ENCODE assay signal across 1 cellular context in genomic region chr11:62856333-62856910, GRCh38.
TF ChIP-seq lines count a peak whose summit lies in the region.

No MANE protein-coding gene starts in this region.

TF ChIP-seq in K562, 482 proteins besides CTCF, POLR2A, EP300 and RAD21 (continues in another document):
- TF ChIP-seq, protein P1, sequence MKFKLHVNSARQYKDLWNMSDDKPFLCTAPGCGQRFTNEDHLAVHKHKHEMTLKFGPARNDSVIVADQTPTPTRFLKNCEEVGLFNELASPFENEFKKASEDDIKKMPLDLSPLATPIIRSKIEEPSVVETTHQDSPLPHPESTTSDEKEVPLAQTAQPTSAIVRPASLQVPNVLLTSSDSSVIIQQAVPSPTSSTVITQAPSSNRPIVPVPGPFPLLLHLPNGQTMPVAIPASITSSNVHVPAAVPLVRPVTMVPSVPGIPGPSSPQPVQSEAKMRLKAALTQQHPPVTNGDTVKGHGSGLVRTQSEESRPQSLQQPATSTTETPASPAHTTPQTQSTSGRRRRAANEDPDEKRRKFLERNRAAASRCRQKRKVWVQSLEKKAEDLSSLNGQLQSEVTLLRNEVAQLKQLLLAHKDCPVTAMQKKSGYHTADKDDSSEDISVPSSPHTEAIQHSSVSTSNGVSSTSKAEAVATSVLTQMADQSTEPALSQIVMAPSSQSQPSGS (CRISPR knock-in tag; IDR thresholded peaks at IDR 0.05), result peak; percentile 21; the same call in 1 of the 2 replicates
- no peak for TF ChIP-seq CBFA2T2 (conservative IDR thresholded peaks at IDR 0.05)
- TF ChIP-seq, protein P2, sequence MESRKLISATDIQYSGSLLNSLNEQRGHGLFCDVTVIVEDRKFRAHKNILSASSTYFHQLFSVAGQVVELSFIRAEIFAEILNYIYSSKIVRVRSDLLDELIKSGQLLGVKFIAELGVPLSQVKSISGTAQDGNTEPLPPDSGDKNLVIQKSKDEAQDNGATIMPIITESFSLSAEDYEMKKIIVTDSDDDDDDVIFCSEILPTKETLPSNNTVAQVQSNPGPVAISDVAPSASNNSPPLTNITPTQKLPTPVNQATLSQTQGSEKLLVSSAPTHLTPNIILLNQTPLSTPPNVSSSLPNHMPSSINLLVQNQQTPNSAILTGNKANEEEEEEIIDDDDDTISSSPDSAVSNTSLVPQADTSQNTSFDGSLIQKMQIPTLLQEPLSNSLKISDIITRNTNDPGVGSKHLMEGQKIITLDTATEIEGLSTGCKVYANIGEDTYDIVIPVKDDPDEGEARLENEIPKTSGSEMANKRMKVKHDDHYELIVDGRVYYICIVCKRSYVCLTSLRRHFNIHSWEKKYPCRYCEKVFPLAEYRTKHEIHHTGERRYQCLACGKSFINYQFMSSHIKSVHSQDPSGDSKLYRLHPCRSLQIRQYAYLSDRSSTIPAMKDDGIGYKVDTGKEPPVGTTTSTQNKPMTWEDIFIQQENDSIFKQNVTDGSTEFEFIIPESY (CRISPR knock-in tag; IDR thresholded peaks at IDR 0.05), result 0 out of 2 replicates have a peak, but pooled peaks have one; percentile 28
- TF ChIP-seq BRD4 (IDR thresholded peaks at IDR 0.05), result no peak
- TF ChIP-seq MLLT1 (IDR thresholded peaks at IDR 0.05), result peak in 1 of 2 experiments; percentile 77; a peak in 2 of 4 replicates
- no peak for TF ChIP-seq PCBP2 (IDR thresholded peaks at IDR 0.05; ENCODE audit: low read depth, low read length, poor library complexity, severe bottlenecking)
- no peak for TF ChIP-seq KDM4B (IDR thresholded peaks at IDR 0.05; ENCODE audit: borderline replicate concordance in 2 of 2, low read depth in 1 of 2)
- no peak for TF ChIP-seq ZNF589 (CRISPR knock-in tag; IDR thresholded peaks at IDR 0.05; ENCODE audit: low read depth)
- TF ChIP-seq PCBP1 (IDR thresholded peaks at IDR 0.05; ENCODE audit: low read depth, low read length, poor library complexity, severe bottlenecking), result no peak
- TF ChIP-seq, protein P3, sequence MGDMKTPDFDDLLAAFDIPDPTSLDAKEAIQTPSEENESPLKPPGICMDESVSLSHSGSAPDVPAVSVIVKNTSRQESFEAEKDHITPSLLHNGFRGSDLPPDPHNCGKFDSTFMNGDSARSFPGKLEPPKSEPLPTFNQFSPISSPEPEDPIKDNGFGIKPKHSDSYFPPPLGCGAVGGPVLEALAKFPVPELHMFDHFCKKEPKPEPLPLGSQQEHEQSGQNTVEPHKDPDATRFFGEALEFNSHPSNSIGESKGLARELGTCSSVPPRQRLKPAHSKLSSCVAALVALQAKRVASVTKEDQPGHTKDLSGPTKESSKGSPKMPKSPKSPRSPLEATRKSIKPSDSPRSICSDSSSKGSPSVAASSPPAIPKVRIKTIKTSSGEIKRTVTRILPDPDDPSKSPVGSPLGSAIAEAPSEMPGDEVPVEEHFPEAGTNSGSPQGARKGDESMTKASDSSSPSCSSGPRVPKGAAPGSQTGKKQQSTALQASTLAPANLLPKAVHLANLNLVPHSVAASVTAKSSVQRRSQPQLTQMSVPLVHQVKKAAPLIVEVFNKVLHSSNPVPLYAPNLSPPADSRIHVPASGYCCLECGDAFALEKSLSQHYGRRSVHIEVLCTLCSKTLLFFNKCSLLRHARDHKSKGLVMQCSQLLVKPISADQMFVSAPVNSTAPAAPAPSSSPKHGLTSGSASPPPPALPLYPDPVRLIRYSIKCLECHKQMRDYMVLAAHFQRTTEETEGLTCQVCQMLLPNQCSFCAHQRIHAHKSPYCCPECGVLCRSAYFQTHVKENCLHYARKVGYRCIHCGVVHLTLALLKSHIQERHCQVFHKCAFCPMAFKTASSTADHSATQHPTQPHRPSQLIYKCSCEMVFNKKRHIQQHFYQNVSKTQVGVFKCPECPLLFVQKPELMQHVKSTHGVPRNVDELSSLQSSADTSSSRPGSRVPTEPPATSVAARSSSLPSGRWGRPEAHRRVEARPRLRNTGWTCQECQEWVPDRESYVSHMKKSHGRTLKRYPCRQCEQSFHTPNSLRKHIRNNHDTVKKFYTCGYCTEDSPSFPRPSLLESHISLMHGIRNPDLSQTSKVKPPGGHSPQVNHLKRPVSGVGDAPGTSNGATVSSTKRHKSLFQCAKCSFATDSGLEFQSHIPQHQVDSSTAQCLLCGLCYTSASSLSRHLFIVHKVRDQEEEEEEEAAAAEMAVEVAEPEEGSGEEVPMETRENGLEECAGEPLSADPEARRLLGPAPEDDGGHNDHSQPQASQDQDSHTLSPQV (IDR thresholded peaks at IDR 0.05), result 0 out of 2 replicates have a peak, but pooled peaks have one; percentile 6
- TF ChIP-seq ZNF408 (CRISPR knock-in tag; IDR thresholded peaks at IDR 0.05; ENCODE audit: low read depth), result no peak
- no peak for TF ChIP-seq ZNF384 (IDR thresholded peaks at IDR 0.05; ENCODE audit: low read depth, low read length)
- TF ChIP-seq HDAC1 (IDR thresholded peaks at IDR 0.05), result no peak
- no peak for TF ChIP-seq ZNF766 (CRISPR knock-in tag; conservative IDR thresholded peaks at IDR 0.05)
- TF ChIP-seq CREB3 (tag; conservative IDR thresholded peaks at IDR 0.05; ENCODE audit: low read depth), result no peak
- TF ChIP-seq, protein P4, sequence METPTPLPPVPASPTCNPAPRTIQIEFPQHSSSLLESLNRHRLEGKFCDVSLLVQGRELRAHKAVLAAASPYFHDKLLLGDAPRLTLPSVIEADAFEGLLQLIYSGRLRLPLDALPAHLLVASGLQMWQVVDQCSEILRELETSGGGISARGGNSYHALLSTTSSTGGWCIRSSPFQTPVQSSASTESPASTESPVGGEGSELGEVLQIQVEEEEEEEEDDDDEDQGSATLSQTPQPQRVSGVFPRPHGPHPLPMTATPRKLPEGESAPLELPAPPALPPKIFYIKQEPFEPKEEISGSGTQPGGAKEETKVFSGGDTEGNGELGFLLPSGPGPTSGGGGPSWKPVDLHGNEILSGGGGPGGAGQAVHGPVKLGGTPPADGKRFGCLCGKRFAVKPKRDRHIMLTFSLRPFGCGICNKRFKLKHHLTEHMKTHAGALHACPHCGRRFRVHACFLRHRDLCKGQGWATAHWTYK (CRISPR knock-in tag; IDR thresholded peaks at IDR 0.05), result no peak
- TF ChIP-seq ZFX (CRISPR knock-in tag; IDR thresholded peaks at IDR 0.05), result peak; percentile 14; the same call in 1 of the 2 replicates
- no peak for TF ChIP-seq IFI16 (CRISPR knock-in tag; IDR thresholded peaks at IDR 0.05)
- TF ChIP-seq KAT2B (IDR thresholded peaks at IDR 0.05; ENCODE audit: low read depth, low read length), result no peak
- TF ChIP-seq RREB1 (CRISPR knock-in tag; IDR thresholded peaks at IDR 0.05), result no peak
- no peak for TF ChIP-seq ZNF830 (CRISPR knock-in tag; IDR thresholded peaks at IDR 0.05)
- peak; percentile 74; the same call in 1 of the 2 replicates for TF ChIP-seq L3MBTL2 (IDR thresholded peaks at IDR 0.05)
- no peak for TF ChIP-seq SETDB1 (IDR thresholded peaks at IDR 0.05; ENCODE audit: low read length)
- 0 out of 2 replicates have a peak, but pooled peaks have one; percentile 3 for TF ChIP-seq ZBTB1 (CRISPR knock-in tag; IDR thresholded peaks at IDR 0.05; ENCODE audit: borderline replicate concordance, low read depth)
- no peak for TF ChIP-seq CTCFL (IDR thresholded peaks at IDR 0.05; ENCODE audit: borderline replicate concordance, insufficient read depth, low read depth, low read length, poor library complexity, severe bottlenecking)
- TF ChIP-seq TRIM28 (IDR thresholded peaks at IDR 0.05), result no peak
- TF ChIP-seq PHF21A (IDR thresholded peaks at IDR 0.05; ENCODE audit: borderline replicate concordance, low read depth), result no peak
- TF ChIP-seq NR3C1 (CRISPR knock-in tag; IDR thresholded peaks at IDR 0.05), result no peak
- TF ChIP-seq, protein P5, sequence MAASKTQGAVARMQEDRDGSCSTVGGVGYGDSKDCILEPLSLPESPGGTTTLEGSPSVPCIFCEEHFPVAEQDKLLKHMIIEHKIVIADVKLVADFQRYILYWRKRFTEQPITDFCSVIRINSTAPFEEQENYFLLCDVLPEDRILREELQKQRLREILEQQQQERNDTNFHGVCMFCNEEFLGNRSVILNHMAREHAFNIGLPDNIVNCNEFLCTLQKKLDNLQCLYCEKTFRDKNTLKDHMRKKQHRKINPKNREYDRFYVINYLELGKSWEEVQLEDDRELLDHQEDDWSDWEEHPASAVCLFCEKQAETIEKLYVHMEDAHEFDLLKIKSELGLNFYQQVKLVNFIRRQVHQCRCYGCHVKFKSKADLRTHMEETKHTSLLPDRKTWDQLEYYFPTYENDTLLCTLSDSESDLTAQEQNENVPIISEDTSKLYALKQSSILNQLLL (CRISPR knock-in tag; IDR thresholded peaks at IDR 0.05; ENCODE audit: borderline replicate concordance), result no peak
- no peak for TF ChIP-seq RAD51 (IDR thresholded peaks at IDR 0.05; ENCODE audit: borderline replicate concordance, low read depth)
- TF ChIP-seq MYBL2 (IDR thresholded peaks at IDR 0.05; ENCODE audit: low read depth), result no peak
- no peak for TF ChIP-seq MYBL2 (CRISPR knock-in tag; IDR thresholded peaks at IDR 0.05; ENCODE audit: borderline replicate concordance)
- no peak for TF ChIP-seq BMI1 (IDR thresholded peaks at IDR 0.05; ENCODE audit: low read length)
- 0 out of 2 replicates have a peak, but pooled peaks have one; percentile 6 for TF ChIP-seq NR2C2 (CRISPR knock-in tag; IDR thresholded peaks at IDR 0.05)
- peak; percentile 51 for TF ChIP-seq NR2C2 (tag; IDR thresholded peaks at IDR 0.05)
- TF ChIP-seq ZNF263 (CRISPR knock-in tag; IDR thresholded peaks at IDR 0.05; ENCODE audit: borderline replicate concordance), result no peak
- no peak for TF ChIP-seq MEF2A (IDR thresholded peaks at IDR 0.05; ENCODE audit: control insufficient read depth, low read depth, low read length)
- TF ChIP-seq ATF4 (CRISPR knock-in tag; IDR thresholded peaks at IDR 0.05), result no peak
